Comparison of ENCODE assay signal across 15 cellular contexts in the genomic region with DNA sequence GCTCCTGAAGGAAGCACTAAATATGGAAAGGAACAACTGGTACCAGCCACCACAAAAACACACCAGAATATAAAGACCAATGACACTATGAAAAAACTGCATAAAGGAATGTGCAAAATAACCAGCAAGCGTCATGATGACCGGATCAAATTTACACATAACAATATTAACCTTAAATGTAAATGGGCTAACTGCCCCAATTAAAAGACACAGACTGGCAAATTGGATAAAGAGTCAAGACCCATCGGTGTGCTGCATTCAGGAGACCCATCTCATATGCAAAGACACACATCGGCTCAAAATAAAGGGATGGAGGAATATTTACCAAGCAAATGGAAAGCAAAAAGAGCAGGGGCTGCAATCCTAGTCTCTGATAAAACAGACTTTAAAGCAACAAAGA. TPM values are rescaled to one million over a fixed set of nuclear protein-coding genes. Genes with fewer than 3 reads are reported as not detected.
"Had no signal": no experiment of that assay in that cellular context is flagged by ENCODE, and none has a peak within 500 bp of the region (broad histone marks: within the 10 kb centered on the region; RNA-seq: fewer than 3 reads in every experiment).

No MANE protein-coding gene starts in this region.

RNA-seq across cellular contexts. Expression of a gene that starts 21.4 kb away (rescaled TPM):
- total RNA-seq: activated naive CD4-positive, alpha-beta T cell treated with anti-CD3 and anti-CD28 coated beads for 36 hours; activated naive CD4-positive, alpha-beta T cell treated with anti-CD3 and anti-CD28 coated beads, Interleukin-2, amount 50 U/mL, for 72 hours; activated naive CD8-positive, alpha-beta T cell treated with anti-CD3 and anti-CD28 coated beads for 36 hours; activated naive CD8-positive, alpha-beta T cell treated with anti-CD3 and anti-CD28 coated beads, Interleukin-2, amount 10 ng/mL, durations not matched to agents 7 days and 5 days; activated T-cell treated with anti-CD3 and anti-CD28 coated beads, Interleukin-2, amount 50 U/mL, for 4 hours; activated T-helper 1 cell treated with anti-CD3 and anti-CD28 coated beads, Interleukin-12 subunit alpha, Interleukin-12 subunit beta, Interleukin-2, Interleukin-4 antibody, amounts not matched to agents 30 ng/mL and 10 ng/mL and 1 ng/mL, durations not matched to agents 14 hours and 24 hours and 36 hours; activated T-helper 17 cell treated with anti-CD3 and anti-CD28 coated beads, Interleukin-2, amount 50 U/mL, for 72 hours; activated T-helper 2 cell treated with anti-CD3 and anti-CD28 coated beads, Interferon-gamma antibody, Interleukin-2, Interleukin-4, amounts not matched to agents 10 μg/mL and 5 μg/mL and 100 μg/mL, durations not matched to agents 14 hours and 24 hours and 36 hours; aorta; ascending aorta; astrocyte; bronchial epithelial cell; cardiac muscle cell; cardiac septum; chondrocyte had no signal
- polyA plus RNA-seq: cardiac muscle cell had no signal

RNA-seq across cellular contexts. Expression of a gene that starts 30.0 kb away (rescaled TPM):
- total RNA-seq: activated naive CD4-positive, alpha-beta T cell treated with anti-CD3 and anti-CD28 coated beads for 36 hours; activated naive CD8-positive, alpha-beta T cell treated with anti-CD3 and anti-CD28 coated beads, Interleukin-2, amount 10 ng/mL, durations not matched to agents 7 days and 5 days; activated T-helper 1 cell treated with anti-CD3 and anti-CD28 coated beads, Interleukin-12 subunit alpha, Interleukin-12 subunit beta, Interleukin-2, Interleukin-4 antibody, amounts not matched to agents 30 ng/mL and 10 ng/mL and 1 ng/mL, durations not matched to agents 14 hours and 24 hours and 36 hours; activated T-helper 2 cell treated with anti-CD3 and anti-CD28 coated beads, Interferon-gamma antibody, Interleukin-2, Interleukin-4, amounts not matched to agents 10 μg/mL and 5 μg/mL and 100 μg/mL, durations not matched to agents 14 hours and 24 hours and 36 hours; astrocyte; bronchial epithelial cell; cardiac muscle cell; chondrocyte had no signal
- polyA plus RNA-seq: cardiac muscle cell had no signal
